12 cellular contexts compared by ENCODE assay signal in genomic region chr2:38439226-38439612, GRCh38.
DNase-seq lines count a peak whose midpoint lies in the region; ATAC-seq, FAIRE-seq and TF ChIP-seq lines count a peak whose summit lies in the region.
"Had no signal": no experiment of that assay in that cellular context is flagged by ENCODE, and none has a peak within 500 bp of the region (broad histone marks: within the 10 kb centered on the region; RNA-seq: fewer than 3 reads in every experiment).

No MANE protein-coding gene starts in this region.

- DNase-seq in GM12892 (ENCODE audit: insufficient read length): no peak
- DNase-seq in glomerular visceral epithelial cell (ENCODE audit: extremely low spot score): peak; percentile 41
- no peak for DNase-seq in NCI-H2081 (lab: John Stamatoyannopoulos, UW)
- no peak for DNase-seq in NCI-H82 (lab: John Stamatoyannopoulos, UW)
- DNase-seq in kidney: no peak
- no peak for DNase-seq in amniotic stem cell (lab: John Stamatoyannopoulos, UW)
- DNase-seq: GDM1 had no signal

- H3K9ac ChIP-seq in kidney (ENCODE audit: low read length in 2 of 2): no peak overlapping the region
- H3K9ac ChIP-seq: BLaER1 treated with 17β-estradiol and CSF1 and Interleukin-3, amounts not matched to agents 10 nM and 100 nM had no signal

- H3K4me1 ChIP-seq in kidney (ENCODE audit: control insufficient read depth in 1 of 2, insufficient read depth in 1 of 2, low read depth in 1 of 2, low read length in 2 of 2): peaks cover 4 to 5% of the 10 kb centered on the region in 2 donors
- H3K4me1 ChIP-seq: BLaER1 treated with 17β-estradiol and CSF1 and Interleukin-3, amounts not matched to agents 10 nM and 100 nM had no signal

- no peaks in the 10 kb centered on the region for H3K36me3 ChIP-seq in kidney (ENCODE audit: control insufficient read depth in 1 of 2, insufficient read depth in 2 of 2, low read length in 2 of 2)
- H3K36me3 ChIP-seq: BLaER1 treated with 17β-estradiol and CSF1 and Interleukin-3, amounts not matched to agents 10 nM and 100 nM had no signal

- no peak for FAIRE-seq in GM12892 (lab: Jason Lieb, UNC)
- FAIRE-seq in kidney (lab: Jason Lieb, UNC): no peak
- FAIRE-seq: TTC549 had no signal

- TF ChIP-seq POLR2A in GM12892 (IDR thresholded peaks at IDR 0.05; ENCODE audit: low read depth, low read length): 0 out of 2 replicates have a peak, but pooled peaks have one; percentile 2

- no peaks in the 10 kb centered on the region for H3K9me3 ChIP-seq in kidney (ENCODE audit: control insufficient read depth in 1 of 2, low read length in 2 of 2)

- H3K4me3 ChIP-seq in kidney (ENCODE audit: low read length in 2 of 2): no peak overlapping the region
- H3K4me3 ChIP-seq: BLaER1 treated with 17β-estradiol and CSF1 and Interleukin-3, amounts not matched to agents 10 nM and 100 nM had no signal

- no peak for TF ChIP-seq CTCF in kidney (IDR thresholded peaks at IDR 0.05; ENCODE audit: borderline replicate concordance, extremely low read depth, insufficient read depth)

- H3K27ac ChIP-seq in kidney (ENCODE audit: low read depth in 2 of 2, low read length in 2 of 2): no peak overlapping the region
- H3K27ac ChIP-seq: BLaER1 treated with 17β-estradiol and CSF1 and Interleukin-3, amounts not matched to agents 10 nM and 100 nM had no signal

- intact Hi-C loops in kidney (cut with DNase I): no loop called here

- ATAC-seq in GM21390 (IDR thresholded peaks at IDR 0.05; ENCODE audit: unreplicated experiment) (peak; percentile 14), HG03457 (IDR thresholded peaks at IDR 0.05; ENCODE audit: unreplicated experiment) (peak; percentile 12)
- ATAC-seq: Panc1 had no signal
